ENCODE assay signal across 9 cellular contexts in genomic region chr10:71729023-71729649, GRCh38. TPM values are rescaled to one million over a fixed set of nuclear protein-coding genes. Genes with fewer than 3 reads are reported as not detected.
DNase-seq lines count a peak whose midpoint lies in the region; ATAC-seq lines count a peak whose summit lies in the region.
"Had no signal": no experiment of that assay in that cellular context is flagged by ENCODE, and none has a peak within 500 bp of the region (broad histone marks: within the 10 kb centered on the region; RNA-seq: fewer than 3 reads in every experiment).

No MANE protein-coding gene starts in this region.

- H3K36me3 Mint-ChIP-seq in stimulated activated memory B cell treated with anti-CD40 and anti-IgM and Interleukin-4, amounts not matched to agents 10 μg/mL and 1 μg/mL and 100 μg/mL, for 72 hours, result no peaks in the 10 kb centered on the region

- ATAC-seq in stimulated activated memory B cell treated with anti-CD40 and anti-IgM and Interleukin-4, amounts not matched to agents 10 μg/mL and 1 μg/mL and 100 μg/mL, for 72 hours, result no peak
- ATAC-seq in GM18873 (IDR thresholded peaks at IDR 0.05; ENCODE audit: low FRiP score, unreplicated experiment) (no peak), HG02884 (IDR thresholded peaks at IDR 0.05; ENCODE audit: unreplicated experiment) (no peak)

- no peaks in the 10 kb centered on the region for H3K27me3 Mint-ChIP-seq in stimulated activated memory B cell treated with anti-CD40 and anti-IgM and Interleukin-4, amounts not matched to agents 10 μg/mL and 1 μg/mL and 100 μg/mL, for 72 hours

- peaks cover 57% of the 10 kb centered on the region for H3K4me1 Mint-ChIP-seq in stimulated activated memory B cell treated with anti-CD40 and anti-IgM and Interleukin-4, amounts not matched to agents 10 μg/mL and 1 μg/mL and 100 μg/mL, for 72 hours

- peak overlapping the region; percentile 89 for H3K27ac Mint-ChIP-seq in stimulated activated memory B cell treated with anti-CD40 and anti-IgM and Interleukin-4, amounts not matched to agents 10 μg/mL and 1 μg/mL and 100 μg/mL, for 72 hours

- no peaks in the 10 kb centered on the region for H3K9me3 Mint-ChIP-seq in stimulated activated memory B cell treated with anti-CD40 and anti-IgM and Interleukin-4, amounts not matched to agents 10 μg/mL and 1 μg/mL and 100 μg/mL, for 72 hours

- intact Hi-C loops in cardiac septum (cut with DNase I), result loop anchor here (5.0 kb wide), 1 partner anchor 43 kb away; the partner anchor contains the start of gene VSIR

- DNase-seq in DMS 273 (lab: John Stamatoyannopoulos, UW; ENCODE audit: unreplicated experiment) (peak; percentile 49), DMS 273 treated with DMSO at 0.1 percent for 48 hours (lab: John Stamatoyannopoulos, UW) (no peak), SKM-1 (lab: John Stamatoyannopoulos, UW; ENCODE audit: unreplicated experiment) (peak; percentile 62), cardiac septum (ENCODE audit: low spot score) (peak; percentile 89), cerebellar nuclear complex (lab: John Stamatoyannopoulos, UW) (no peak)

- peak overlapping the region; percentile 38 for H3K4me3 Mint-ChIP-seq in stimulated activated memory B cell treated with anti-CD40 and anti-IgM and Interleukin-4, amounts not matched to agents 10 μg/mL and 1 μg/mL and 100 μg/mL, for 72 hours

RNA-seq across cellular contexts. Expression of gene C10orf105, which starts 9.6 kb away (rescaled TPM):
- not detected for total RNA-seq in cardiac septum
- total RNA-seq: kidney epithelial cell had no signal

RNA-seq across cellular contexts. Expression of gene VSIR, which starts 44.2 kb away (rescaled TPM):
- 63.0 TPM for total RNA-seq in cardiac septum

Comparison
In these comparisons a context has a peak if more than half of its experiments do, and no peak if none do; other contexts are left out.
1. DNase-seq: peak in DMS 273 (single experiment), SKM-1 (single experiment) and cardiac septum (single experiment); none in DMS 273 treated with DMSO at 0.1 percent for 48 hours (single experiment) and cerebellar nuclear complex (0 of 2).